In genomic region chr6:125984311-125984710, GRCh38 we compare ENCODE assay signal across 17 cellular contexts. TPM values are rescaled to one million over a fixed set of nuclear protein-coding genes. Genes with fewer than 3 reads are reported as not detected.
A peak's percentile ranks its signal among the peaks of the same experiment; 100 is the strongest.
DNase-seq lines count a peak whose midpoint lies in the region; ATAC-seq and TF ChIP-seq lines count a peak whose summit lies in the region.
"Had no signal": no experiment of that assay in that cellular context is flagged by ENCODE, and none has a peak within 500 bp of the region (broad histone marks: within the 10 kb centered on the region; RNA-seq: fewer than 3 reads in every experiment).

No MANE protein-coding gene starts in this region.

- no peak overlapping the region for H4K5ac ChIP-seq in IMR-90 (ENCODE audit: low read depth, low read length)

- no peak overlapping the region for H2BK15ac ChIP-seq in IMR-90 (ENCODE audit: low read depth, low read length)

- no peak for TF ChIP-seq RAD21 in IMR-90 (IDR thresholded peaks at IDR 0.05; ENCODE audit: low read length)

- peak overlapping the region; percentile 57; the same call in 1 of the 2 replicates for H2BK120ac ChIP-seq in IMR-90 (ENCODE audit: low read depth, low read length)

- intact Hi-C loops in IMR-90 (cut with micrococcal nuclease) (no loop called here), spleen (cut with DNase I; ENCODE audit: low total_unique reads) (loop anchor here (10.0 kb wide), 1 partner anchor 1280 kb away; the partner anchor contains the start of gene RNF146)

- in situ Hi-C loops in IMR-90 (cut with MboI; ENCODE audit: low sequenced_read_pairs): no loop called here

- peaks cover 12% of the 10 kb centered on the region for H3K4me1 ChIP-seq in IMR-90 (ENCODE audit: control insufficient read depth, insufficient read depth, low read length)
- H3K4me1 ChIP-seq in spleen: peaks cover 6 to 43% (median 30%) of the 10 kb centered on the region in 6 donors
- H3K4me1 ChIP-seq: uterus had no signal

- WGBS in IMR-90 (ENCODE audit: extremely low coverage in 2 of 2, insufficient read length in 1 of 2), 2 experiments: no CpG with 5 or more reads among the region's 2 CpGs
- 72 to 96% (median 80%) methylated on average over 2 of the region's 2 CpGs for WGBS in spleen, 5 donors

- H2BK20ac ChIP-seq in IMR-90 (ENCODE audit: low read depth, low read length): no peak overlapping the region; the same call in 1 of the 2 replicates

- peaks cover 11 to 29% of the 10 kb centered on the region in 2 experiments; a peak in 3 of 4 replicates for H3K79me1 ChIP-seq in IMR-90 (ENCODE audit: low read depth in 1 of 2, low read length in 2 of 2)

- H3K36me3 ChIP-seq in IMR-90 (ENCODE audit: control insufficient read depth, insufficient read depth, low read length) (no peaks in the 10 kb centered on the region), spleen (peaks cover 0 to 34% (median 2%) of the 10 kb centered on the region in 6 donors)
- H3K36me3 ChIP-seq: uterus had no signal

- H3K27ac Mint-ChIP-seq in chondrocyte (ENCODE audit: unreplicated experiment): peak overlapping the region; percentile 64
- no peak overlapping the region for H3K27ac Mint-ChIP-seq in activated CD8-positive, alpha-beta T cell treated with anti-CD3 and anti-CD28 coated beads, Interleukin-2, amount 10 ng/mL, durations not matched to agents 7 days and 5 days
- H3K27ac Mint-ChIP-seq: activated naive CD8-positive, alpha-beta T cell treated with anti-CD3 and anti-CD28 coated beads, Interleukin-2, amount 10 ng/mL, durations not matched to agents 7 days and 5 days; activated T-cell treated with anti-CD3 and anti-CD28 coated beads, Interleukin-2, amount 50 U/mL, for 24 hours; progenitor cell of endocrine pancreas had no signal

- H4K91ac ChIP-seq in IMR-90 (ENCODE audit: insufficient read depth, low read depth, low read length): peak overlapping the region; percentile 27; the same call in 1 of the 2 replicates

- peak overlapping the region; percentile 44; the same call in 1 of the 2 replicates for H2AK5ac ChIP-seq in IMR-90 (ENCODE audit: low read depth, low read length)

- H2AK9ac ChIP-seq in IMR-90 (replicated peaks; ENCODE audit: low read depth, low read length, poor library complexity): no peak overlapping the region

- H4K8ac ChIP-seq in IMR-90 (ENCODE audit: low read depth in 2 of 2, low read length in 2 of 2): no peak overlapping the region; a peak in 1 of 4 replicates

- H3K9me1 ChIP-seq in IMR-90 (ENCODE audit: insufficient read depth, low read length): peaks cover 11% of the 10 kb centered on the region; the same call in 1 of the 2 replicates

- no peak overlapping the region for H3K23ac ChIP-seq in IMR-90 (ENCODE audit: low read depth, low read length)

- H3K4me1 Mint-ChIP-seq in chondrocyte (ENCODE audit: low read depth): peaks cover 6% of the 10 kb centered on the region
- peaks cover 7% of the 10 kb centered on the region for H3K4me1 Mint-ChIP-seq in activated CD8-positive, alpha-beta T cell treated with anti-CD3 and anti-CD28 coated beads, Interleukin-2, amount 10 ng/mL, durations not matched to agents 7 days and 5 days (ENCODE audit: low read depth)

- no peak overlapping the region for H2AFZ ChIP-seq in IMR-90 (replicated peaks; ENCODE audit: low read length, poor library complexity)

- H3K4ac ChIP-seq in IMR-90 (ENCODE audit: low read depth, low read length): no peak overlapping the region; the same call in 1 of the 2 replicates

- no peak for ATAC-seq in IMR-90 (ENCODE audit: low read depth)
- no peak for ATAC-seq in activated CD8-positive, alpha-beta T cell treated with anti-CD3 and anti-CD28 coated beads, Interleukin-2, amount 10 ng/mL, durations not matched to agents 7 days and 5 days

- H3K27ac ChIP-seq in IMR-90 (ENCODE audit: insufficient read depth, low read length): no peak overlapping the region
- no peak overlapping the region for H3K27ac ChIP-seq in spleen
- H3K27ac ChIP-seq: uterus had no signal

- dilution Hi-C loops in IMR-90 (cut with HindIII; ENCODE audit: low sequenced_read_pairs, unreplicated experiment): no loop called here

- no peak overlapping the region; the same call in 1 of the 2 replicates for H3K18ac ChIP-seq in IMR-90 (ENCODE audit: low read depth, low read length)

- H3K4me3 ChIP-seq in IMR-90 (ENCODE audit: insufficient read depth, low read depth, low read length) (no peak overlapping the region), spleen (no peak overlapping the region)
- H3K4me3 ChIP-seq: uterus had no signal

- H3K9ac ChIP-seq in IMR-90 (ENCODE audit: low read depth, low read length): no peak overlapping the region

- TF ChIP-seq POLR2A in IMR-90 (IDR thresholded peaks at IDR 0.05; ENCODE audit: low read depth, low read length): no peak
- no peak for TF ChIP-seq POLR2A in spleen (IDR thresholded peaks at IDR 0.05)

- DNase-seq in AG08396 (ENCODE audit: low spot score) (peak; percentile 36), IMR-90 (peak; percentile 83), chondrocyte (ENCODE audit: low spot score) (no peak), mucosa of gallbladder (ENCODE audit: low spot score) (peak; percentile 16), spleen (no peak)
- no peak for DNase-seq in effector CD8-positive, alpha-beta T cell (lab: John Stamatoyannopoulos, UW)
- DNase-seq in NK-92 treated with Interleukin-12 subunit alpha and Interleukin-12 subunit beta, amount 100 ng/mL, for 24 hours (lab: John Stamatoyannopoulos, UW): no peak
- no peak for DNase-seq in activated CD8-positive, alpha-beta T cell treated with anti-CD3 and anti-CD28 coated beads, Interleukin-2, amount 10 ng/mL, durations not matched to agents 7 days and 5 days
- DNase-seq: activated naive CD8-positive, alpha-beta T cell treated with anti-CD3 and anti-CD28 coated beads, Interleukin-2, amount 10 ng/mL, durations not matched to agents 7 days and 5 days; activated T-cell treated with anti-CD3 and anti-CD28 coated beads, Interleukin-2, amount 50 U/mL, for 24 hours; cerebellar nuclear complex; islet precursor cell; Kasumi-1; NCI-H146; NCI-H510A treated with DMSO at 0.1 percent for 48 hours; uterus had no signal

- no peak overlapping the region for H3K14ac ChIP-seq in IMR-90 (replicated peaks; ENCODE audit: low read depth, low read length)

- H3K36me3 Mint-ChIP-seq in chondrocyte (ENCODE audit: low read depth): no peaks in the 10 kb centered on the region
- H3K36me3 Mint-ChIP-seq in activated CD8-positive, alpha-beta T cell treated with anti-CD3 and anti-CD28 coated beads, Interleukin-2, amount 10 ng/mL, durations not matched to agents 7 days and 5 days (ENCODE audit: low read depth): no peaks in the 10 kb centered on the region
- H3K36me3 Mint-ChIP-seq: activated naive CD8-positive, alpha-beta T cell treated with anti-CD3 and anti-CD28 coated beads, Interleukin-2, amount 10 ng/mL, durations not matched to agents 7 days and 5 days had no signal

- no peak overlapping the region for H3K4me3 Mint-ChIP-seq in chondrocyte (ENCODE audit: unreplicated experiment)
- no peak overlapping the region for H3K4me3 Mint-ChIP-seq in activated CD8-positive, alpha-beta T cell treated with anti-CD3 and anti-CD28 coated beads, Interleukin-2, amount 10 ng/mL, durations not matched to agents 7 days and 5 days
- H3K4me3 Mint-ChIP-seq: activated T-cell treated with anti-CD3 and anti-CD28 coated beads, Interleukin-2, amount 50 U/mL, for 24 hours had no signal

- H3K4me2 ChIP-seq in IMR-90 (ENCODE audit: low read depth, low read length): no peak overlapping the region

- no peaks in the 10 kb centered on the region for H3K9me3 Mint-ChIP-seq in chondrocyte (ENCODE audit: low read depth)
- no peaks in the 10 kb centered on the region for H3K9me3 Mint-ChIP-seq in activated CD8-positive, alpha-beta T cell treated with anti-CD3 and anti-CD28 coated beads, Interleukin-2, amount 10 ng/mL, durations not matched to agents 7 days and 5 days (ENCODE audit: insufficient read depth)
- H3K9me3 Mint-ChIP-seq: activated naive CD8-positive, alpha-beta T cell treated with anti-CD3 and anti-CD28 coated beads, Interleukin-2, amount 10 ng/mL, durations not matched to agents 7 days and 5 days; activated T-cell treated with anti-CD3 and anti-CD28 coated beads, Interleukin-2, amount 50 U/mL, for 24 hours had no signal

- TF ChIP-seq CTCF in IMR-90 (conservative IDR thresholded peaks at IDR 0.05; ENCODE audit: low read depth, low read length): no peak
- TF ChIP-seq CTCF in chondrocyte (IDR thresholded peaks at IDR 0.05): no peak
- no peak for TF ChIP-seq CTCF in spleen (IDR thresholded peaks at IDR 0.05 in 8 of 11, conservative IDR thresholded peaks at IDR 0.05 in 3 of 11)

- BruUV-seq in IMR-90 (replicated peaks; lab: Mats Ljungman, UMichigan): no TSS peak

- no peaks in the 10 kb centered on the region for H4K20me1 ChIP-seq in IMR-90 (ENCODE audit: insufficient read depth, low read length)

- H3K56ac ChIP-seq in IMR-90 (ENCODE audit: extremely low read depth, insufficient read depth, low read length): no peak overlapping the region

- peak overlapping the region; percentile 53 for H2BK5ac ChIP-seq in IMR-90 (ENCODE audit: low read depth, low read length, poor library complexity, severe bottlenecking)

- no peaks in the 10 kb centered on the region for H3K27me3 Mint-ChIP-seq in chondrocyte (ENCODE audit: low read depth)
- no peaks in the 10 kb centered on the region for H3K27me3 Mint-ChIP-seq in activated CD8-positive, alpha-beta T cell treated with anti-CD3 and anti-CD28 coated beads, Interleukin-2, amount 10 ng/mL, durations not matched to agents 7 days and 5 days (ENCODE audit: low read depth)
- H3K27me3 Mint-ChIP-seq: activated naive CD8-positive, alpha-beta T cell treated with anti-CD3 and anti-CD28 coated beads, Interleukin-2, amount 10 ng/mL, durations not matched to agents 7 days and 5 days; activated T-cell treated with anti-CD3 and anti-CD28 coated beads, Interleukin-2, amount 50 U/mL, for 24 hours; progenitor cell of endocrine pancreas had no signal

- no peaks in the 10 kb centered on the region for H3K9me3 ChIP-seq in IMR-90 (ENCODE audit: control insufficient read depth, insufficient read depth, low read length)
- no peaks in the 10 kb centered on the region for H3K9me3 ChIP-seq in spleen
- H3K9me3 ChIP-seq: uterus had no signal

- H3K27me3 ChIP-seq in IMR-90 (ENCODE audit: control insufficient read depth, insufficient read depth, low read length): no peaks in the 10 kb centered on the region
- H3K27me3 ChIP-seq in spleen (replicated peaks in 1 of 7): no peaks in the 10 kb centered on the region
- H3K27me3 ChIP-seq: uterus had no signal

- POLR2A ChIA-PET in IMR-90 (lab: Charles Lee; ENCODE audit: unreplicated experiment): no interaction called here
- POLR2A ChIA-PET in activated CD8-positive, alpha-beta T cell treated with anti-CD3 and anti-CD28 coated beads, Interleukin-2, amount 10 ng/mL, durations not matched to agents 7 days and 5 days (lab: Charles Lee): interaction anchor here (0.9 kb wide), 1 partner anchor 27 kb away, joined by 4 read pairs; no protein-coding TSS in a partner anchor

- CTCF ChIA-PET in IMR-90 (lab: Yijun Ruan, JAX): no interaction called here
- CTCF ChIA-PET in activated CD8-positive, alpha-beta T cell treated with anti-CD3 and anti-CD28 coated beads, Interleukin-2, amount 10 ng/mL, durations not matched to agents 7 days and 5 days (lab: Charles Lee): interaction anchor here (3.4 to 6.0 kb wide), 2 partner anchors 9 to 194 kb away, joined by 20 to 49 read pairs; partner anchors contain the start of gene NCOA7

RNA-seq across cellular contexts. Expression of gene TRMT11, which starts 2.0 kb away (rescaled TPM):
- total RNA-seq in IMR-90 (2012; rRNA removed): 19.0 and 29.7 TPM in 2 replicates
- polyA plus RNA-seq in IMR-90 (2012; rRNA removed): 10.9 and 14.3 TPM in 2 replicates
- 2.1 and 3.4 TPM in 2 replicates for polyA plus RNA-seq in IMR-90 (2012; cell fraction: cytosol; rRNA removed)
- polyA plus RNA-seq in IMR-90 (2012; cell fraction: nucleus; rRNA removed; ENCODE audit: low replicate concordance): 3.1 and 42.8 TPM in 2 replicates
- 12.0 to 21.0 TPM (median 15.4 TPM) in 3 replicates for total RNA-seq in chondrocyte
- 18.0 TPM for total RNA-seq in mucosa of gallbladder
- 10 to 100 TPM; 18.4 to 37.7 (median 23.8) TPM for total RNA-seq in spleen
- 10 to 100 TPM; 10.7 to 16.5 (median 11.1) TPM for polyA plus RNA-seq in spleen
- 10 to 100 TPM; 17.1 to 18.1 TPM for total RNA-seq in activated CD8-positive, alpha-beta T cell treated with anti-CD3 and anti-CD28 coated beads, Interleukin-2, amount 10 ng/mL, durations not matched to agents 7 days and 5 days

RNA-seq across cellular contexts. Expression of gene HINT3, which starts 27.7 kb away (rescaled TPM):
- total RNA-seq in IMR-90 (2012; rRNA removed): 6.5 and 9.4 TPM in 2 replicates
- polyA plus RNA-seq in IMR-90 (2012; rRNA removed): 2.3 and 3.4 TPM in 2 replicates
- polyA plus RNA-seq in IMR-90 (2012; cell fraction: cytosol; rRNA removed): 2.0 and 2.6 TPM in 2 replicates
- 0.77 and 1.2 TPM in 2 replicates for polyA plus RNA-seq in IMR-90 (2012; cell fraction: nucleus; rRNA removed; ENCODE audit: low replicate concordance)
- 15.7 to 19.7 TPM (median 19.3 TPM) in 3 replicates for total RNA-seq in chondrocyte
- 32.3 TPM for total RNA-seq in mucosa of gallbladder
- 10 to 100 TPM; 13.4 to 18.6 (median 16.0) TPM for total RNA-seq in spleen
- polyA plus RNA-seq in spleen: 1 to 10 TPM; 5.0 to 8.5 (median 6.3) TPM
- total RNA-seq in activated CD8-positive, alpha-beta T cell treated with anti-CD3 and anti-CD28 coated beads, Interleukin-2, amount 10 ng/mL, durations not matched to agents 7 days and 5 days: 1 to 10 TPM; 8.0 to 9.1 TPM

Comparison
In these comparisons a context has a peak if more than half of its experiments do, and no peak if none do; other contexts are left out.
1. DNase-seq: peak in AG08396 (single experiment), IMR-90 (single experiment) and mucosa of gallbladder (single experiment); none in chondrocyte (single experiment), spleen (single experiment), effector CD8-positive, alpha-beta T cell (single experiment), NK-92 treated with Interleukin-12 subunit alpha and Interleukin-12 subunit beta, amount 100 ng/mL, for 24 hours (single experiment) and activated CD8-positive, alpha-beta T cell treated with anti-CD3 and anti-CD28 coated beads, Interleukin-2, amount 10 ng/mL, durations not matched to agents 7 days and 5 days (single experiment).